Comparison of ENCODE assay signal across 21 cellular contexts in genomic region chr12:19189522-19189921, GRCh38. TPM values are rescaled to one million over a fixed set of nuclear protein-coding genes. Genes with fewer than 3 reads are reported as not detected.
DNase-seq lines count a peak whose midpoint lies in the region; ATAC-seq, FAIRE-seq and TF ChIP-seq lines count a peak whose summit lies in the region.
"Had no signal": no experiment of that assay in that cellular context is flagged by ENCODE, and none has a peak within 500 bp of the region (broad histone marks: within the 10 kb centered on the region; RNA-seq: fewer than 3 reads in every experiment).

No MANE protein-coding gene starts in this region.

- H3K4me3 Mint-ChIP-seq in Calu3 (ENCODE audit: low read depth, unreplicated experiment) = no peak overlapping the region
- H3K4me3 Mint-ChIP-seq: activated CD4-positive, alpha-beta memory T cell treated with anti-CD3 and anti-CD28 coated beads for 36 hours; CD4-positive, CD25-positive, alpha-beta regulatory T cell had no signal

- CTCF ChIA-PET in Calu3 (lab: Charles Lee) = interaction anchor here (0.6 kb wide), 1 partner anchor 489 kb away, joined by 6 read pairs; no protein-coding TSS in a partner anchor

- peak; percentile 99 for FAIRE-seq in endometrium (lab: Jason Lieb, UNC)
- FAIRE-seq: G401.6, GM18507 had no signal

- H3K36me3 Mint-ChIP-seq in Calu3 (ENCODE audit: insufficient read depth, unreplicated experiment) = peaks cover 4% of the 10 kb centered on the region
- H3K36me3 Mint-ChIP-seq: activated CD4-positive, alpha-beta memory T cell treated with anti-CD3 and anti-CD28 coated beads for 36 hours; CD4-positive, CD25-positive, alpha-beta regulatory T cell had no signal

- no TSS peak for BruUV-seq in Calu3 (replicated peaks; lab: Mats Ljungman, UMichigan)

- TF ChIP-seq CTCF in Calu3 (IDR thresholded peaks at IDR 0.05; ENCODE audit: unreplicated experiment) = no peak
- no peak for TF ChIP-seq CTCF in osteoblast (IDR thresholded peaks at IDR 0.05; ENCODE audit: extremely low read depth, low read depth, low read length)
- TF ChIP-seq CTCF in sigmoid colon (IDR thresholded peaks at IDR 0.05) = no peak
- no peak for TF ChIP-seq CTCF in upper lobe of right lung (IDR thresholded peaks at IDR 0.05)

- H3K27me3 ChIP-seq in HUES6 (ENCODE audit: control insufficient read depth, insufficient read depth, low read length) (no peaks in the 10 kb centered on the region), osteoblast (ENCODE audit: insufficient read depth, low read length) (no peaks in the 10 kb centered on the region), sigmoid colon (no peaks in the 10 kb centered on the region), upper lobe of right lung (no peaks in the 10 kb centered on the region)

- H3K9me3 ChIP-seq in HUES6 (ENCODE audit: control insufficient read depth, insufficient read depth, low read depth, low read length) (no peaks in the 10 kb centered on the region), osteoblast (ENCODE audit: low read depth, low read length) (no peaks in the 10 kb centered on the region), sigmoid colon (no peaks in the 10 kb centered on the region), upper lobe of right lung (no peaks in the 10 kb centered on the region)

- ATAC-seq in GM18511 (IDR thresholded peaks at IDR 0.05; ENCODE audit: unreplicated experiment) (no peak), upper lobe of right lung (no peak)

- H3K4me1 Mint-ChIP-seq in Calu3 (ENCODE audit: low read depth, unreplicated experiment) = peaks cover 58% of the 10 kb centered on the region
- H3K4me1 Mint-ChIP-seq: CD4-positive, CD25-positive, alpha-beta regulatory T cell had no signal

- H2AFZ ChIP-seq in osteoblast (ENCODE audit: low read length) = no peak overlapping the region

- no peak overlapping the region for H3K4me2 ChIP-seq in osteoblast (ENCODE audit: insufficient read depth, low read length)
- H3K4me2 ChIP-seq: KMS-11 had no signal

- H3K4me3 ChIP-seq in HUES6 (ENCODE audit: low read depth, low read length) (no peak overlapping the region), osteoblast (ENCODE audit: insufficient read depth, low read length) (no peak overlapping the region), sigmoid colon (no peak overlapping the region), upper lobe of right lung (no peak overlapping the region)

- peaks cover 4% of the 10 kb centered on the region for H3K79me2 ChIP-seq in osteoblast (ENCODE audit: insufficient read depth, low read length)

- H4K20me1 ChIP-seq in osteoblast (ENCODE audit: insufficient read depth, low read length) = no peaks in the 10 kb centered on the region

- H3K27me3 Mint-ChIP-seq in Calu3 (ENCODE audit: unreplicated experiment) = no peaks in the 10 kb centered on the region
- H3K27me3 Mint-ChIP-seq: activated CD4-positive, alpha-beta memory T cell treated with anti-CD3 and anti-CD28 coated beads for 36 hours; CD4-positive, CD25-positive, alpha-beta regulatory T cell had no signal

- peak overlapping the region; percentile 25 for H3K27ac Mint-ChIP-seq in Calu3 (ENCODE audit: unreplicated experiment)
- H3K27ac Mint-ChIP-seq: activated CD4-positive, alpha-beta memory T cell treated with anti-CD3 and anti-CD28 coated beads for 36 hours; CD4-positive, CD25-positive, alpha-beta regulatory T cell had no signal

- H3K9ac ChIP-seq in HUES6 (ENCODE audit: low read length) = no peak overlapping the region
- H3K9ac ChIP-seq: KMS-11 had no signal

- no peaks in the 10 kb centered on the region for H3K9me3 Mint-ChIP-seq in Calu3 (ENCODE audit: low read depth, unreplicated experiment)
- H3K9me3 Mint-ChIP-seq: activated CD4-positive, alpha-beta memory T cell treated with anti-CD3 and anti-CD28 coated beads for 36 hours had no signal

- DNase-seq in Calu3 (no peak), osteoblast (ENCODE audit: insufficient read length, low spot score, missing footprints) (peak; percentile 8), sigmoid colon (no peak), COR-L47 (lab: John Stamatoyannopoulos, UW) (no peak), upper lobe of right lung (no peak)
- DNase-seq: activated CD4-positive, alpha-beta memory T cell treated with anti-CD3 and anti-CD28 coated beads for 36 hours; activated CD4-positive, CD25-positive, alpha-beta regulatory T cell; activated T-cell treated with anti-CD3 and anti-CD28 coated beads for 4 hours; CD4-positive, CD25-positive, alpha-beta regulatory T cell; hippocampal formation; mammary epithelial cell; NCI-H1694 treated with DMSO at 0.1 percent for 48 hours; NCI-H2171 treated with DMSO at 0.1 percent for 48 hours; T1000 had no signal

- TF ChIP-seq POLR2A in sigmoid colon (IDR thresholded peaks at IDR 0.05) = no peak

- H3K27ac ChIP-seq in HUES6 (ENCODE audit: low read depth, low read length) (0 out of 2 replicates have a peak overlapping the region, but pooled peaks have one; percentile 39), osteoblast (ENCODE audit: low read depth, low read length) (no peak overlapping the region), sigmoid colon (peak overlapping the region in 2 of 4 donors; percentile 20 to 36), upper lobe of right lung (no peak overlapping the region)
- H3K27ac ChIP-seq: KMS-11, RWPE1 had no signal

- intact Hi-C loops in Calu3 (cut with micrococcal nuclease; ENCODE audit: unreplicated experiment) (loop anchor here (5.0 kb wide), 1 partner anchor 57 kb away; no protein-coding TSS in a partner anchor), sigmoid colon (cut with DNase I) (loop anchor here (5.0 to 10.0 kb wide), 4 partner anchors 57 to 757 kb away; no protein-coding TSS in a partner anchor), upper lobe of right lung (cut with DNase I) (no loop called here)

- TF ChIP-seq EP300 in sigmoid colon (IDR thresholded peaks at IDR 0.05) = no peak

- WGBS in sigmoid colon, 2 donors = 70 to 72% methylated on average over 1 of the region's 1 CpG

- peaks cover 61% of the 10 kb centered on the region for H3K4me1 ChIP-seq in HUES6 (ENCODE audit: control insufficient read depth, insufficient read depth, low read length)
- peaks cover 32% of the 10 kb centered on the region for H3K4me1 ChIP-seq in osteoblast (ENCODE audit: insufficient read depth, low read length)
- H3K4me1 ChIP-seq in sigmoid colon = peaks cover 0 to 33% (median 19%) of the 10 kb centered on the region in 4 donors
- H3K4me1 ChIP-seq in upper lobe of right lung = peaks cover 34% of the 10 kb centered on the region

- H3K36me3 ChIP-seq in HUES6 (ENCODE audit: control insufficient read depth, insufficient read depth, low read length) (peaks cover 3% of the 10 kb centered on the region; the same call in 1 of the 2 replicates), osteoblast (ENCODE audit: insufficient read depth, low read length) (no peaks in the 10 kb centered on the region), sigmoid colon (no peaks in the 10 kb centered on the region), upper lobe of right lung (no peaks in the 10 kb centered on the region)

RNA-seq across cellular contexts. Expression of gene PLEKHA5, which starts 60.0 kb away (rescaled TPM):
- total RNA-seq in Calu3 (2022) (49.2 and 57.9 TPM in 2 replicates), osteoblast (82.2 and 86.0 TPM in 2 replicates), sigmoid colon (10 to 100 TPM; 14.7 to 32.6 (median 26.4) TPM), upper lobe of right lung (30.2 TPM)
- polyA plus RNA-seq in sigmoid colon = 10 to 100 TPM in 2 of 3 donors, 1 to 10 TPM in 1; 7.0 to 13.8 (median 11.8) TPM
